Comparison of ENCODE assay signal across 1 cellular context in genomic region chr6:134288538-134289203, GRCh38.
TF ChIP-seq lines count a peak whose summit lies in the region.

No MANE protein-coding gene starts in this region.

TF ChIP-seq in HCT116, 20 proteins besides CTCF, POLR2A, EP300 and RAD21 (continued from another document):
- TF ChIP-seq FOSL1 (IDR thresholded peaks at IDR 0.05; ENCODE audit: low read depth) (no peak), CEBPB (IDR thresholded peaks at IDR 0.05; ENCODE audit: low read depth) (no peak), MAX (IDR thresholded peaks at IDR 0.05) (no peak), YY1 (IDR thresholded peaks at IDR 0.05; ENCODE audit: extremely low read depth, insufficient replicate concordance, low read depth, low read length) (no peak)
TF ChIP-seq in HCT116: peak in this region for 0.
